In the genomic region with DNA sequence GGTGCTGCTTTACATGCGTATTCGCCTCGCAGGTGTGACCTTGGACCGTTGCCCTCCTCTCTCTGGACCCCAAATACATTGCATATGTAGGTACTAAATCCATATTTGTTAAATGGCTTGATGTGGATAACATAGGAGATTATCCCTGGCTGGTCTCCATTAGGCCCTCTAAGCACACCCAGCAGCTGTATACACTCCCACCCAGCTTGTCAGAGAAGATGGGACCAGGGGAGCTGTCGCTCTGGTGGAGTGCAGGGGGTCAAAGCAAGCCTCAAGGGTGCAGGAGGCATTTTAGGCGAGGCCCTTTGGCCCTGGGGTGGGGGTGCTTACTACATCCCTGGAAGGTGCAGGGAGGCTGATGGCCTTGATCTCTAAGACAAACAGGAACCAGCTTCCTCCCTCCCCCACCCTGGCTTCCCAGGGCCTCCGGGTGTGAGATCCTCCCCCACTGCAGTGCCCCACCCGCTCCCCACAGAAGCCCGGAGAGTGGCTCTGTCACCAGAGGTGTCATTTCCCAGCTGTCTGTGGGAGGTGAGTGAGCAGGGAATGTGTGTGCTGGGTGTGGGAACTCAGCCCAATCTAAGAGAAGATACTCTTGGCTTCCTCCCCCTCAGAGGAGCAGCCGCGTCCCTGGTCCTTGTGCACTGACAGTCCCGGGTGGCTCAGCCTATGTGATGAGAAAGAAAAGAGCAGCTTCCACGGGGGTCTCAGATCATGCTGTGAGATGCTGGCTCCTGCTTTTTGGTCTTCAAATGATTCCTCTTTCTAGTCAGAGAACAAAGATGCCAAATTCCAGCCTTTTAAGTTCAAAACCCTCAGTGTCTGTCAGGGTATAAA, we compare ENCODE assay signal across 6 cellular contexts. TPM values are rescaled to one million over a fixed set of nuclear protein-coding genes. Genes with fewer than 3 reads are reported as not detected.
DNase-seq lines count a peak whose midpoint lies in the region; ATAC-seq and TF ChIP-seq lines count a peak whose summit lies in the region.

No MANE protein-coding gene starts in this region.

- H3K4me3 ChIP-seq in GM06990 (replicated peaks; ENCODE audit: low read depth, low read length) (no peak overlapping the region), ectodermal cell (ENCODE audit: insufficient read depth, low read depth, low read length) (no peak overlapping the region)

- H3K27ac ChIP-seq in ectodermal cell (ENCODE audit: insufficient read depth, low read depth, low read length, poor library complexity, severe bottlenecking) = peak overlapping the region; percentile 97

- DNase-seq in GM06990 (ENCODE audit: extremely low read depth, insufficient read length) (peak; percentile 44), omental fat pad (ENCODE audit: low spot score) (no peak), GM20000 (ENCODE audit: low spot score) (no peak)

- H3K9me3 ChIP-seq in ectodermal cell (ENCODE audit: control insufficient read depth, low read length) = no peaks in the 10 kb centered on the region

- no peak for TF ChIP-seq CTCF in GM06990 (IDR thresholded peaks at IDR 0.05; ENCODE audit: insufficient read depth, low read length, poor library complexity, severe bottlenecking)
- TF ChIP-seq CTCF in omental fat pad (IDR thresholded peaks at IDR 0.05) = no peak
- TF ChIP-seq CTCF in GM20000 (IDR thresholded peaks at IDR 0.05; ENCODE audit: extremely low read depth, missing control alignments) = no peak

- H3K27me3 ChIP-seq in GM06990 (replicated peaks; ENCODE audit: control insufficient read depth, insufficient read depth, low read length) (no peaks in the 10 kb centered on the region), ectodermal cell (ENCODE audit: control insufficient read depth, insufficient read depth, low read length, poor library complexity, severe bottlenecking) (no peaks in the 10 kb centered on the region)

- H3K36me3 ChIP-seq in GM06990 (ENCODE audit: control insufficient read depth, insufficient read depth, low read length) = peaks cover 5% of the 10 kb centered on the region
- peaks cover 11% of the 10 kb centered on the region for H3K36me3 ChIP-seq in ectodermal cell (ENCODE audit: control insufficient read depth, insufficient read depth, low read length)

- H3K4me1 ChIP-seq in ectodermal cell (ENCODE audit: control insufficient read depth, insufficient read depth, low read length) = peaks cover 28% of the 10 kb centered on the region

- ATAC-seq in SK-N-SH treated with all-trans-retinoic acid at 6 μM for 48 hours = peak; percentile 14
- ATAC-seq in omental fat pad (ENCODE audit: low FRiP score) = peak; percentile 31
- no peak for ATAC-seq in GM18520 (IDR thresholded peaks at IDR 0.05; ENCODE audit: unreplicated experiment)

- 38 to 46% methylated on average over 13 of the region's 13 CpGs for WGBS in ectodermal cell, 2 experiments

TF ChIP-seq in SK-N-SH treated with all-trans-retinoic acid at 6 μM for 48 hours, 23 proteins besides CTCF, POLR2A, EP300 and RAD21 (continues in another document):
- TF ChIP-seq ZNF565 (CRISPR knock-in tag; conservative IDR thresholded peaks at IDR 0.05; ENCODE audit: low read depth) = no peak
- no peak for TF ChIP-seq TSHZ2 (CRISPR knock-in tag; IDR thresholded peaks at IDR 0.05)
- TF ChIP-seq SNAI2 (CRISPR knock-in tag; IDR thresholded peaks at IDR 0.05) = no peak
- TF ChIP-seq BACH2 (CRISPR knock-in tag; IDR thresholded peaks at IDR 0.05; ENCODE audit: borderline replicate concordance) = no peak
- no peak for TF ChIP-seq ZFP3 (CRISPR knock-in tag; IDR thresholded peaks at IDR 0.05)
- TF ChIP-seq, protein P1, sequence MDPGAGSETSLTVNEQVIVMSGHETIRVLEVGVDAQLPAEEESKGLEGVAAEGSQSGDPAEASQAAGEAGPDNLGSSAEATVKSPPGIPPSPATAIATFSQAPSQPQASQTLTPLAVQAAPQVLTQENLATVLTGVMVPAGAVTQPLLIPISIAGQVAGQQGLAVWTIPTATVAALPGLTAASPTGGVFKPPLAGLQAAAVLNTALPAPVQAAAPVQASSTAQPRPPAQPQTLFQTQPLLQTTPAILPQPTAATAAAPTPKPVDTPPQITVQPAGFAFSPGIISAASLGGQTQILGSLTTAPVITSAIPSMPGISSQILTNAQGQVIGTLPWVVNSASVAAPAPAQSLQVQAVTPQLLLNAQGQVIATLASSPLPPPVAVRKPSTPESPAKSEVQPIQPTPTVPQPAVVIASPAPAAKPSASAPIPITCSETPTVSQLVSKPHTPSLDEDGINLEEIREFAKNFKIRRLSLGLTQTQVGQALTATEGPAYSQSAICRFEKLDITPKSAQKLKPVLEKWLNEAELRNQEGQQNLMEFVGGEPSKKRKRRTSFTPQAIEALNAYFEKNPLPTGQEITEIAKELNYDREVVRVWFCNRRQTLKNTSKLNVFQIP (CRISPR knock-in tag; IDR thresholded peaks at IDR 0.05; ENCODE audit: borderline replicate concordance, low read depth) = no peak
- TF ChIP-seq TCF4 (CRISPR knock-in tag; IDR thresholded peaks at IDR 0.05; ENCODE audit: borderline replicate concordance) = no peak
- TF ChIP-seq RARB (CRISPR knock-in tag; IDR thresholded peaks at IDR 0.05) = no peak
- no peak for TF ChIP-seq OSR1 (CRISPR knock-in tag; IDR thresholded peaks at IDR 0.05)
- TF ChIP-seq GLIS3 (CRISPR knock-in tag; IDR thresholded peaks at IDR 0.05) = no peak
- TF ChIP-seq ZFP30 (CRISPR knock-in tag; IDR thresholded peaks at IDR 0.05) = no peak
- TF ChIP-seq PATZ1 (CRISPR knock-in tag; IDR thresholded peaks at IDR 0.05; ENCODE audit: borderline replicate concordance) = no peak
- TF ChIP-seq ISL1 (CRISPR knock-in tag; IDR thresholded peaks at IDR 0.05) = no peak

RNA-seq across cellular contexts. Expression of gene VAMP2, which starts 1.4 kb away (rescaled TPM):
- 50.3 TPM for polyA plus RNA-seq in ectodermal cell (2013, experiment 1 of 4)
- polyA plus RNA-seq in ectodermal cell (2013, experiment 2 of 4) = 44.8 TPM
- 38.2 TPM for polyA plus RNA-seq in ectodermal cell (2013, experiment 3 of 4)
- 47.1 TPM for polyA plus RNA-seq in ectodermal cell (2013, experiment 4 of 4)
- 10 to 100 TPM; 16.8 to 42.1 (median 21.2) TPM for total RNA-seq in omental fat pad

RNA-seq across cellular contexts. Expression of gene TMEM107, which starts 12.0 kb away (rescaled TPM):
- polyA plus RNA-seq in ectodermal cell (2013, experiment 1 of 4) = 18.8 TPM
- 18.2 TPM for polyA plus RNA-seq in ectodermal cell (2013, experiment 2 of 4)
- polyA plus RNA-seq in ectodermal cell (2013, experiment 3 of 4) = 31.3 TPM
- 28.9 TPM for polyA plus RNA-seq in ectodermal cell (2013, experiment 4 of 4)
- total RNA-seq in omental fat pad = 10 to 100 TPM; 10.9 to 78.4 (median 34.1) TPM

RNA-seq across cellular contexts. Expression of gene PER1, which starts 12.0 kb away (rescaled TPM):
- polyA plus RNA-seq in ectodermal cell (2013, experiment 1 of 4) = 20.6 TPM
- 22.6 TPM for polyA plus RNA-seq in ectodermal cell (2013, experiment 2 of 4)
- 20.0 TPM for polyA plus RNA-seq in ectodermal cell (2013, experiment 3 of 4)
- 21.2 TPM for polyA plus RNA-seq in ectodermal cell (2013, experiment 4 of 4)
- 100 to 1,000 TPM in 2 of 4 donors, 10 to 100 TPM in 2; 78.8 to 169 (median 122) TPM for total RNA-seq in omental fat pad

RNA-seq across cellular contexts. Expression of gene BORCS6, which starts 25.8 kb away (rescaled TPM):
- polyA plus RNA-seq in ectodermal cell (2013, experiment 1 of 4) = 3.2 TPM
- polyA plus RNA-seq in ectodermal cell (2013, experiment 2 of 4) = 3.4 TPM
- 2.9 TPM for polyA plus RNA-seq in ectodermal cell (2013, experiment 3 of 4)
- polyA plus RNA-seq in ectodermal cell (2013, experiment 4 of 4) = 3.1 TPM
- 1 to 10 TPM; 4.7 to 9.9 (median 6.7) TPM for total RNA-seq in omental fat pad

RNA-seq across cellular contexts. Expression of gene HES7, which starts 40.3 kb away (rescaled TPM):
- not detected for polyA plus RNA-seq in ectodermal cell (2013, experiment 1 of 4)
- polyA plus RNA-seq in ectodermal cell (2013, experiment 2 of 4) = 0.21 TPM
- 0.91 TPM for polyA plus RNA-seq in ectodermal cell (2013, experiment 3 of 4)
- polyA plus RNA-seq in ectodermal cell (2013, experiment 4 of 4) = 0.53 TPM
- under 1 TPM in 1 of 4 donors, not detected in 3; 0.46 TPM for total RNA-seq in omental fat pad
